Comparison of ENCODE assay signal across 1 cellular context in genomic region chr20:33169176-33169794, GRCh38.
TF ChIP-seq lines count a peak whose summit lies in the region.

No MANE protein-coding gene starts in this region.

TF ChIP-seq in GM23338, 12 proteins besides CTCF, POLR2A, EP300 and RAD21 (continued from another document):
- TF ChIP-seq ZNF462 (CRISPR knock-in tag; IDR thresholded peaks at IDR 0.05) = no peak
- TF ChIP-seq ZNF114 (CRISPR knock-in tag; IDR thresholded peaks at IDR 0.05) = no peak
- no peak for TF ChIP-seq EZH2 (IDR thresholded peaks at IDR 0.05; ENCODE audit: low read depth, unreplicated experiment)
- TF ChIP-seq CREB1 (CRISPR knock-in tag; IDR thresholded peaks at IDR 0.05; ENCODE audit: low read depth) = no peak
- TF ChIP-seq ETS1 (IDR thresholded peaks at IDR 0.05) = no peak
- no peak for TF ChIP-seq NANOG (IDR thresholded peaks at IDR 0.05; ENCODE audit: borderline replicate concordance)
- no peak for TF ChIP-seq REST (IDR thresholded peaks at IDR 0.05; ENCODE audit: unreplicated experiment)
- TF ChIP-seq POLR2AphosphoS5 (IDR thresholded peaks at IDR 0.05; ENCODE audit: low read depth) = no peak
